8 cellular contexts compared by ENCODE assay signal in genomic region chr9:2623046-2623865, GRCh38. TPM values are rescaled to one million over a fixed set of nuclear protein-coding genes. Genes with fewer than 3 reads are reported as not detected.
DNase-seq lines count a peak whose midpoint lies in the region; ATAC-seq, FAIRE-seq and TF ChIP-seq lines count a peak whose summit lies in the region.

No MANE protein-coding gene starts in this region.

- peaks cover 3% of the 10 kb centered on the region for H3K4me1 ChIP-seq in ES-I3 (ENCODE audit: insufficient read depth, low read length)
- H3K4me1 ChIP-seq in SK-N-SH (ENCODE audit: control insufficient read depth in 1 of 2, insufficient read depth in 2 of 2, low read depth in 1 of 2, low read length in 1 of 2) = peaks cover 0 to 17% of the 10 kb centered on the region in 2 experiments; a peak in 1 of 4 replicates
- H3K4me1 ChIP-seq in endothelial cell of umbilical vein (ENCODE audit: control insufficient read depth, extremely low read depth, insufficient read depth, low read length) = peaks cover 13% of the 10 kb centered on the region

- no peak for TF ChIP-seq EP300 in SK-N-SH (IDR thresholded peaks at IDR 0.05; ENCODE audit: borderline replicate concordance in 1 of 2, low read depth in 1 of 2, low read length in 1 of 2)

- H4K20me1 ChIP-seq in SK-N-SH (ENCODE audit: insufficient read depth) = no peaks in the 10 kb centered on the region
- H4K20me1 ChIP-seq in endothelial cell of umbilical vein (replicated peaks; ENCODE audit: control insufficient read depth, extremely low read depth, insufficient read depth, low read length) = no peaks in the 10 kb centered on the region

- peak; percentile 3 for ATAC-seq in HG03066 (IDR thresholded peaks at IDR 0.05; ENCODE audit: low read depth, unreplicated experiment)

- peak overlapping the region; percentile 77; the same call in 1 of the 2 replicates for H2AFZ ChIP-seq in SK-N-SH (ENCODE audit: low read depth)
- peak overlapping the region; percentile 85 for H2AFZ ChIP-seq in endothelial cell of umbilical vein (ENCODE audit: low read depth, low read length)

- no peaks in the 10 kb centered on the region for H3K9me1 ChIP-seq in endothelial cell of umbilical vein (replicated peaks; ENCODE audit: control insufficient read depth, extremely low read depth, insufficient read depth, low read length)

- dilution Hi-C loops in endothelial cell of umbilical vein (cut with MboI; ENCODE audit: extremely low pct_ligation_motif_present, low sequenced_read_pairs) = no loop called here

- POLR2A ChIA-PET in SK-N-SH (lab: Yijun Ruan, JAX) = interaction anchor here (0.9 to 1.4 kb wide), 4 partner anchors 9 to 388 kb away, joined by 3 read pairs; no protein-coding TSS in a partner anchor
- POLR2A ChIA-PET in endothelial cell of umbilical vein (lab: Charles Lee) = no interaction called here

- WGBS in SK-N-SH (ENCODE audit: low lambda C conversion rate) = 22% methylated on average over 17 of the region's 46 CpGs

- H3K9ac ChIP-seq in ES-I3 (ENCODE audit: low read depth, low read length) (peak overlapping the region; percentile 84), SK-N-SH (peak overlapping the region; percentile 74), endothelial cell of umbilical vein (replicated peaks; ENCODE audit: extremely low read depth, insufficient read depth, low read length) (no peak overlapping the region)

- BruUV-seq in endothelial cell of umbilical vein (replicated peaks; lab: Mats Ljungman, UMichigan) = no TSS peak

- no peaks in the 10 kb centered on the region for H3F3A ChIP-seq in SK-N-SH (replicated peaks; ENCODE audit: insufficient read depth)

- FAIRE-seq in endothelial cell of umbilical vein (lab: Jason Lieb, UNC) = peak; percentile 70
- no peak for FAIRE-seq in HTR-8/SVneo (lab: Jason Lieb, UNC)

- peak overlapping the region; percentile 73 to 82 for H3K4me3 ChIP-seq in SK-N-SH (ENCODE audit: low read depth in 2 of 2, low read length in 1 of 2)
- peak overlapping the region in 2 of 3 experiments; percentile 30 to 42 for H3K4me3 ChIP-seq in endothelial cell of umbilical vein (replicated peaks in 1 of 3; ENCODE audit: insufficient read depth in 1 of 3, low read depth in 1 of 3, low read length in 3 of 3)

- H3K27ac ChIP-seq in SK-N-SH (ENCODE audit: low read depth in 2 of 2, low read length in 1 of 2) = peak overlapping the region in 1 of 2 experiments; percentile 80; a peak in 2 of 4 replicates
- no peak overlapping the region for H3K27ac ChIP-seq in endothelial cell of umbilical vein (ENCODE audit: insufficient read depth, low read depth, low read length)
- peak overlapping the region; percentile 87 for H3K27ac ChIP-seq in substantia nigra (ENCODE audit: low read depth, low read length, poor library complexity, severe bottlenecking)

- H3K27me3 ChIP-seq in SK-N-SH (ENCODE audit: insufficient read depth) (no peaks in the 10 kb centered on the region), endothelial cell of umbilical vein (ENCODE audit: control insufficient read depth in 2 of 2, insufficient read depth in 2 of 2, low read length in 2 of 2) (peaks cover 39 to 63% of the 10 kb centered on the region in 2 experiments)

- H3K36me3 ChIP-seq in ES-I3 (ENCODE audit: insufficient read depth, low read length) (no peaks in the 10 kb centered on the region), SK-N-SH (replicated peaks in 1 of 2; ENCODE audit: control insufficient read depth in 1 of 2, insufficient read depth in 2 of 2, low read length in 1 of 2) (no peaks in the 10 kb centered on the region), endothelial cell of umbilical vein (ENCODE audit: control insufficient read depth in 2 of 2, extremely low read depth in 1 of 2, insufficient read depth in 2 of 2, low read length in 2 of 2) (no peaks in the 10 kb centered on the region)

- TF ChIP-seq RAD21 in SK-N-SH (IDR thresholded peaks at IDR 0.05; ENCODE audit: low read length) = no peak

- CTCF ChIA-PET in SK-N-SH (lab: Yijun Ruan, JAX) (interaction anchor here (0.8 to 2.6 kb wide), 8 partner anchors 95 to 491 kb away, joined by 3 to 7 read pairs (median 4); no protein-coding TSS in a partner anchor), endothelial cell of umbilical vein (lab: Charles Lee) (interaction anchor here (0.9 to 2.0 kb wide), 3 partner anchors 15 to 106 kb away, joined by 3 to 22 read pairs (median 3); no protein-coding TSS in a partner anchor)

- H3K9me3 ChIP-seq in ES-I3 (ENCODE audit: control insufficient read depth, insufficient read depth, low read length) = no peaks in the 10 kb centered on the region
- no peaks in the 10 kb centered on the region for H3K9me3 ChIP-seq in SK-N-SH
- H3K9me3 ChIP-seq in endothelial cell of umbilical vein (replicated peaks; ENCODE audit: control insufficient read depth, insufficient read depth, low read length) = no peaks in the 10 kb centered on the region

- TF ChIP-seq POLR2A in endothelial cell of umbilical vein (IDR thresholded peaks at IDR 0.05; ENCODE audit: low read depth, low read length) = no peak

- TF ChIP-seq CTCF in SK-N-SH (IDR thresholded peaks at IDR 0.05) (no peak), endothelial cell of umbilical vein (IDR thresholded peaks at IDR 0.05; ENCODE audit: extremely low read depth in 1 of 2, insufficient read depth in 1 of 2, low read depth in 1 of 2, low read length in 2 of 2) (no peak)

- H3K79me2 ChIP-seq in SK-N-SH (ENCODE audit: insufficient read depth) (peaks cover 3% of the 10 kb centered on the region), endothelial cell of umbilical vein (ENCODE audit: control insufficient read depth, insufficient read depth, low read length) (no peaks in the 10 kb centered on the region)

- intact Hi-C loops in endothelial cell of umbilical vein (cut with micrococcal nuclease) = loop anchor here (1.0 to 10.0 kb wide), 6 partner anchors 32 to 606 kb away; partner anchors contain the start of gene PUM3

- DNase-seq in SK-N-SH (peak; percentile 68), endothelial cell of umbilical vein (ENCODE audit: low read depth, low spot score) (peak; percentile 35), medulla oblongata (ENCODE audit: extremely low spot score) (peak; percentile 92), substantia nigra (lab: John Stamatoyannopoulos, UW) (peak; percentile 34 to 90 (median 71)), HTR-8/SVneo (ENCODE audit: insufficient read length, low spot score) (no peak)
- no peak for DNase-seq in activated effector memory CD4-positive, alpha-beta T cell treated with anti-CD3 and anti-CD28 coated beads, Interleukin-2, amount 50 U/mL, for 16 hours

- no peaks in the 10 kb centered on the region for H3K9me2 ChIP-seq in SK-N-SH

- H3K4me2 ChIP-seq in SK-N-SH = peak overlapping the region; percentile 90
- H3K4me2 ChIP-seq in endothelial cell of umbilical vein (ENCODE audit: insufficient read depth, low read length) = peak overlapping the region; percentile 84

TF ChIP-seq in SK-N-SH, 30 proteins besides CTCF, POLR2A, EP300 and RAD21:
- no peak for TF ChIP-seq GATA2 (CRISPR knock-in tag; IDR thresholded peaks at IDR 0.05)
- TF ChIP-seq, protein P1, sequence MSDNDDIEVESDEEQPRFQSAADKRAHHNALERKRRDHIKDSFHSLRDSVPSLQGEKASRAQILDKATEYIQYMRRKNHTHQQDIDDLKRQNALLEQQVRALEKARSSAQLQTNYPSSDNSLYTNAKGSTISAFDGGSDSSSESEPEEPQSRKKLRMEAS (IDR thresholded peaks at IDR 0.05; ENCODE audit: low read depth) = peak; percentile 53
- TF ChIP-seq ELF1 (IDR thresholded peaks at IDR 0.05) = no peak
- peak; percentile 46; the same call in 1 of the 2 replicates for TF ChIP-seq USF2 (IDR thresholded peaks at IDR 0.05; ENCODE audit: borderline replicate concordance, low read depth, low read length)
- peak; percentile 72 for TF ChIP-seq MXI1 (IDR thresholded peaks at IDR 0.05; ENCODE audit: low read depth, low read length)

TF ChIP-seq in endothelial cell of umbilical vein, 7 proteins besides CTCF, POLR2A, EP300 and RAD21:
- TF ChIP-seq MYC (IDR thresholded peaks at IDR 0.05; ENCODE audit: low read depth, low read length) (no peak), EZH2 (IDR thresholded peaks at IDR 0.05; ENCODE audit: borderline replicate concordance, low read depth, low read length, severe bottlenecking) (peak; percentile 51), GATA2 (IDR thresholded peaks at IDR 0.05; ENCODE audit: insufficient read depth, insufficient read length, low read depth, low read length) (no peak), POLR2AphosphoS5 (IDR thresholded peaks at IDR 0.05; ENCODE audit: insufficient read depth, low read depth, low read length) (no peak), JUN (IDR thresholded peaks at IDR 0.05; ENCODE audit: borderline replicate concordance, insufficient read depth, insufficient read length, low read depth) (no peak), FOS (IDR thresholded peaks at IDR 0.05; ENCODE audit: borderline replicate concordance, insufficient read depth, low read length) (no peak)
- TF ChIP-seq, protein P1 (IDR thresholded peaks at IDR 0.05; ENCODE audit: insufficient read depth, insufficient read length) = peak; percentile 70

RNA-seq across cellular contexts. Expression of gene VLDLR, which starts 1.7 kb away (rescaled TPM):
- polyA plus RNA-seq in SK-N-SH (2012; rRNA removed) (9.2 and 12.0 TPM in 2 replicates), endothelial cell of umbilical vein (0.47 and 0.49 TPM in 2 replicates)
- polyA plus RNA-seq in SK-N-SH (2012; cell fraction: cytosol; rRNA removed) = 9.0 and 10.7 TPM in 2 replicates
- polyA plus RNA-seq in SK-N-SH (2012; cell fraction: nucleus; rRNA removed) = 12.2 and 17.0 TPM in 2 replicates
- total RNA-seq in endothelial cell of umbilical vein = 2.5 and 3.2 TPM in 2 replicates
- polyA plus RNA-seq in endothelial cell of umbilical vein (2011; cell fraction: cytosol; rRNA removed) = 0.43 and 0.47 TPM in 2 replicates
- polyA plus RNA-seq in endothelial cell of umbilical vein (2011; cell fraction: nucleus; rRNA removed) = 0.68 and 1.0 TPM in 2 replicates
- 0.45 and 0.82 TPM in 2 replicates for polyA plus RNA-seq in endothelial cell of umbilical vein (2012)
- 1.6 and 1.9 TPM in 2 replicates for polyA minus RNA-seq in endothelial cell of umbilical vein
- polyA minus RNA-seq in endothelial cell of umbilical vein (2011; cell fraction: cytosol; rRNA and poly(A)+ RNA removed) = 1.3 TPM
- 0.63 and 0.72 TPM in 2 replicates for polyA minus RNA-seq in endothelial cell of umbilical vein (2011; cell fraction: nucleus; rRNA and poly(A)+ RNA removed)

Comparison
In these comparisons a context has a peak if more than half of its experiments do, and no peak if none do; other contexts are left out.
1. DNase-seq: peak in SK-N-SH (single experiment), endothelial cell of umbilical vein (single experiment), medulla oblongata (single experiment) and substantia nigra (49 of 49); none in HTR-8/SVneo (single experiment) and activated effector memory CD4-positive, alpha-beta T cell treated with anti-CD3 and anti-CD28 coated beads, Interleukin-2, amount 50 U/mL, for 16 hours (single experiment).